Comparison of ENCODE assay signal across 32 cellular contexts in genomic region chr12:60529261-60529660, GRCh38.
"Had no signal": no experiment of that assay in that cellular context is flagged by ENCODE, and none has a peak within 500 bp of the region (broad histone marks: within the 10 kb centered on the region; RNA-seq: fewer than 3 reads in every experiment).

No MANE protein-coding gene starts in this region.

- H3K27ac ChIP-seq: adrenal gland, ascending aorta, body of pancreas, brain microvascular endothelial cell, breast epithelium, cardiac muscle cell had no signal

- H3K36me3 ChIP-seq: adrenal gland, ascending aorta, brain microvascular endothelial cell, breast epithelium, cardiac muscle cell had no signal

- H3K4me3 ChIP-seq: adrenal gland, ascending aorta, body of pancreas, breast epithelium, cardiac muscle cell had no signal

- H3K27me3 ChIP-seq: adrenal gland, ascending aorta, body of pancreas, brain microvascular endothelial cell, breast epithelium, cardiac muscle cell had no signal

- DNase-seq: activated effector memory CD4-positive, alpha-beta T cell treated with anti-CD3 and anti-CD28 coated beads, Interleukin-2, amount 50 U/mL, for 16 hours; activated effector memory CD4-positive, alpha-beta T cell treated with Interleukin-2 at 50 U/mL for 16 hours; activated gamma-delta T cell; activated gamma-delta T cell treated with Interleukin-2 at 50 U/mL for 16 hours; activated naive CD4-positive, alpha-beta T cell; activated naive CD4-positive, alpha-beta T cell treated with anti-CD3 and anti-CD28 coated beads for 36 hours; activated naive CD4-positive, alpha-beta T cell treated with anti-CD3 and anti-CD28 coated beads, Interleukin-2, amount 10 ng/mL, durations not matched to agents 7 days and 5 days; activated naive CD4-positive, alpha-beta T cell treated with anti-CD3 and anti-CD28 coated beads, Interleukin-2, amount 50 U/mL, for 16 hours; activated naive CD4-positive, alpha-beta T cell treated with Interleukin-2 at 50 U/mL for 16 hours; activated naive CD8-positive, alpha-beta T cell treated with anti-CD3 and anti-CD28 coated beads for 36 hours; activated naive CD8-positive, alpha-beta T cell treated with anti-CD3 and anti-CD28 coated beads, Interleukin-2, amount 10 ng/mL, durations not matched to agents 7 days and 5 days; activated naive CD8-positive, alpha-beta T cell treated with anti-CD3 and anti-CD28 coated beads, Interleukin-2, amount 50 U/mL, for 24 hours; activated T-cell treated with anti-CD3 and anti-CD28 coated beads, Interleukin-2, amount 50 U/mL, for 1 hour; activated T-cell treated with anti-CD3 and anti-CD28 coated beads, Interleukin-2, amount 50 U/mL, for 24 hours; activated T-cell treated with anti-CD3 and anti-CD28 coated beads, Interleukin-2, amount 50 U/mL, for 4 hours; activated T-cell treated with anti-CD3 and anti-CD28 coated beads, Interleukin-2, amount 50 U/mL, for 48 hours; activated T-cell treated with anti-CD3 and anti-CD28 coated beads, Interleukin-2, amount 50 U/mL, for 72 hours; adrenal gland; amniotic stem cell; amygdala; anterior cingulate cortex; aorta; body of pancreas; brain microvascular endothelial cell; caudate nucleus; central memory CD4-positive, alpha-beta T cell; cerebellar nuclear complex had no signal

- H3K9me3 ChIP-seq: adrenal gland, ascending aorta, body of pancreas, breast epithelium had no signal

- H3K4me1 ChIP-seq: adrenal gland, ascending aorta, body of pancreas, breast epithelium had no signal

- ATAC-seq: activated naive CD4-positive, alpha-beta T cell treated with anti-CD3 and anti-CD28 coated beads, Interleukin-2, amount 50 U/mL, for 72 hours; activated naive CD8-positive, alpha-beta T cell treated with anti-CD3 and anti-CD28 coated beads, Interleukin-2, amount 50 U/mL, for 24 hours; activated T-cell treated with anti-CD3 and anti-CD28 coated beads, Interleukin-2, amount 50 U/mL, for 4 hours; activated T-cell treated with anti-CD3 and anti-CD28 coated beads, Interleukin-2, amount 50 U/mL, for 72 hours; activated T-helper 17 cell treated with anti-CD3 and anti-CD28 coated beads, Interleukin-2, amount 50 U/mL, for 72 hours; body of pancreas had no signal
